In the genomic region with DNA sequence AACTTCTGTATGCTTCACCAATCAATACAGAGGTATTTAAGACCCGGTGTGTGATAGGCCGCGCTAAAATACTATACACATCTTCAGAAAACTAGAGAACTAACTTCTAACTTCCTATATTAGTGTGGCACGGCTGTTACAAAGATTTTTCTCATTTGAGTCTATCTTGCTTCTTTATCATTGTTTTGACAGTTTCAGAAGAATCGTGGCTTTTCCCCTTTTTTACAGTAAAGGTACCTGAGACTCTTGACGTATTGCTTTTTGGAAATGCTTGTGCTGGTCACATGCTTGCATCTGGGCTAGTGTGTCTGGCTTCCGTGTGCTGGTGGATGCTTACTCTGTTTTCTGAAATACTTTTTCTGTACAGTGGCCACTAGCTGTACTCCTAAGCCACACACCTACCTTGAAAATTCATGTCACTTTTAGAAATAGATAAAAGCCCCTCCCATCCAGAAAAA, we compare ENCODE assay signal across 10 cellular contexts. TPM values are rescaled to one million over a fixed set of nuclear protein-coding genes. Genes with fewer than 3 reads are reported as not detected.
DNase-seq lines count a peak whose midpoint lies in the region; ATAC-seq, FAIRE-seq and TF ChIP-seq lines count a peak whose summit lies in the region.
"Had no signal": no experiment of that assay in that cellular context is flagged by ENCODE, and none has a peak within 500 bp of the region (broad histone marks: within the 10 kb centered on the region; RNA-seq: fewer than 3 reads in every experiment).

No MANE protein-coding gene starts in this region.

- 60 to 77% methylated on average over 6 to 7 of the region's 7 CpGs for WGBS in gastroesophageal sphincter (ENCODE audit: low coverage in 1 of 2), 2 donors

- H3K9me3 ChIP-seq in gastroesophageal sphincter, result no peaks in the 10 kb centered on the region

- no peak for FAIRE-seq in D721Med (lab: Jason Lieb, UNC)

- H3K4me1 ChIP-seq in gastroesophageal sphincter, result no peaks in the 10 kb centered on the region
- H3K4me1 ChIP-seq: foreskin keratinocyte had no signal

- H3K27ac ChIP-seq in gastroesophageal sphincter, result no peak overlapping the region
- H3K27ac ChIP-seq: foreskin keratinocyte had no signal

- TF ChIP-seq POLR2A in gastroesophageal sphincter (IDR thresholded peaks at IDR 0.05), result no peak

- no peak for DNase-seq in GM12864 (ENCODE audit: low read depth)
- DNase-seq in GM20000 (ENCODE audit: low spot score), result peak; percentile 49
- no peak for DNase-seq in NCI-H2029 (lab: John Stamatoyannopoulos, UW)
- no peak for DNase-seq in D721Med (ENCODE audit: insufficient read length, low spot score)
- no peak for DNase-seq in cerebellar cortex (ENCODE audit: low spot score)
- DNase-seq: foreskin keratinocyte, NCI-H1048 had no signal

- ATAC-seq in HG03354 (IDR thresholded peaks at IDR 0.05; ENCODE audit: poor library complexity, severe bottlenecking, unreplicated experiment) (peak; percentile 80), gastroesophageal sphincter (no peak)
- ATAC-seq: foreskin keratinocyte had no signal

- no peak for TF ChIP-seq EP300 in gastroesophageal sphincter (IDR thresholded peaks at IDR 0.05)

- no peaks in the 10 kb centered on the region for H3K27me3 Mint-ChIP-seq in activated naive CD8-positive, alpha-beta T cell

- peaks cover 98% of the 10 kb centered on the region for H3K4me1 Mint-ChIP-seq in activated naive CD8-positive, alpha-beta T cell (ENCODE audit: low read depth)

- no peaks in the 10 kb centered on the region for H3K36me3 ChIP-seq in gastroesophageal sphincter

- TF ChIP-seq CTCF in GM12864 (IDR thresholded peaks at IDR 0.05; ENCODE audit: low read depth, low read length, missing control alignments) (peak; percentile 13), GM20000 (IDR thresholded peaks at IDR 0.05; ENCODE audit: extremely low read depth, missing control alignments) (no peak), gastroesophageal sphincter (IDR thresholded peaks at IDR 0.05) (no peak), D721Med (IDR thresholded peaks at IDR 0.05; ENCODE audit: insufficient read depth, missing control alignments) (no peak)

- peak overlapping the region; percentile 99 for H3K4me3 Mint-ChIP-seq in activated naive CD8-positive, alpha-beta T cell

- peak overlapping the region; percentile 100 for H3K27ac Mint-ChIP-seq in activated naive CD8-positive, alpha-beta T cell

- H3K27me3 ChIP-seq in gastroesophageal sphincter, result peaks cover 38% of the 10 kb centered on the region

- peaks cover 40% of the 10 kb centered on the region for H3K36me3 Mint-ChIP-seq in activated naive CD8-positive, alpha-beta T cell

- no peak overlapping the region for H3K4me3 ChIP-seq in GM12864 (ENCODE audit: low read depth, low read length)
- H3K4me3 ChIP-seq in gastroesophageal sphincter, result no peak overlapping the region

- H3K9me3 Mint-ChIP-seq in activated naive CD8-positive, alpha-beta T cell (ENCODE audit: low read depth), result no peaks in the 10 kb centered on the region

RNA-seq across cellular contexts. Expression of a gene that starts 12.7 kb away (rescaled TPM):
- total RNA-seq in gastroesophageal sphincter, result 10 to 100 TPM in 1 of 4 donors, 1 to 10 TPM in 3; 2.5 to 14.1 (median 5.9) TPM
- total RNA-seq: foreskin keratinocyte had no signal
